ENCODE assay signal across 10 cellular contexts in genomic region chr10:113273877-113274829, GRCh38.
A peak's percentile ranks its signal among the peaks of the same experiment; 100 is the strongest.
DNase-seq lines count a peak whose midpoint lies in the region; TF ChIP-seq lines count a peak whose summit lies in the region.
"Had no signal": no experiment of that assay in that cellular context is flagged by ENCODE, and none has a peak within 500 bp of the region (broad histone marks: within the 10 kb centered on the region; RNA-seq: fewer than 3 reads in every experiment).

No MANE protein-coding gene starts in this region.

- H4K91ac ChIP-seq in mesenchymal stem cell (ENCODE audit: low read length) = no peak overlapping the region

- H3K9me3 ChIP-seq in HEK293 (ENCODE audit: control insufficient read depth, insufficient read depth, low read depth, low read length) (no peaks in the 10 kb centered on the region), mesenchymal stem cell (ENCODE audit: control insufficient read depth, low read length) (peaks cover 23% of the 10 kb centered on the region), suprapubic skin (no peaks in the 10 kb centered on the region)

- H2AFZ ChIP-seq in mesenchymal stem cell (ENCODE audit: low read depth, low read length) = peak overlapping the region; percentile 73

- no peak for TF ChIP-seq POLR2A in suprapubic skin (IDR thresholded peaks at IDR 0.05)

- peak overlapping the region; percentile 20 for H4K8ac ChIP-seq in mesenchymal stem cell (ENCODE audit: low read length)

- H3K4me2 ChIP-seq in mesenchymal stem cell (ENCODE audit: low read length, poor library complexity, severe bottlenecking) = peak overlapping the region; percentile 39

- WGBS in mesenchymal stem cell = 54% methylated on average over 10 of the region's 12 CpGs
- 59% methylated on average over 12 of the region's 12 CpGs for WGBS in suprapubic skin

- H2BK120ac ChIP-seq in mesenchymal stem cell (ENCODE audit: low read depth, low read length) = no peak overlapping the region

- peak overlapping the region in 1 of 2 experiments; percentile 38 for H3K18ac ChIP-seq in mesenchymal stem cell (ENCODE audit: low read depth in 1 of 2, low read length in 2 of 2)

- no peak for TF ChIP-seq EP300 in suprapubic skin (IDR thresholded peaks at IDR 0.05)

- no peaks in the 10 kb centered on the region for H3K36me3 ChIP-seq in HEK293 (ENCODE audit: control insufficient read depth in 2 of 2, insufficient read depth in 1 of 2, low read length in 2 of 2)
- H3K36me3 ChIP-seq in mesenchymal stem cell (ENCODE audit: control insufficient read depth in 1 of 2, insufficient read depth in 2 of 2, low read depth in 1 of 2, low read length in 2 of 2) = no peaks in the 10 kb centered on the region
- H3K36me3 ChIP-seq in suprapubic skin = no peaks in the 10 kb centered on the region

- H2BK15ac ChIP-seq in mesenchymal stem cell (ENCODE audit: low read depth, poor library complexity, severe bottlenecking) = peak overlapping the region; percentile 0

- H3K27ac ChIP-seq in HEK293 (ENCODE audit: extremely low read depth, low read depth, low read length) (no peak overlapping the region), dorsolateral prefrontal cortex (peak overlapping the region in 41 of 59 donors; percentile 2 to 78 (median 51)), mesenchymal stem cell (ENCODE audit: low read length, poor library complexity, severe bottlenecking) (peak overlapping the region; percentile 87), suprapubic skin (peak overlapping the region; percentile 69)

- peak overlapping the region; percentile 8 for H2BK5ac ChIP-seq in mesenchymal stem cell (ENCODE audit: low read depth, low read length, poor library complexity, severe bottlenecking)

- no peaks in the 10 kb centered on the region for H3K79me1 ChIP-seq in mesenchymal stem cell (replicated peaks; ENCODE audit: low read length, poor library complexity, severe bottlenecking)

- CTCF ChIA-PET in HEK293 (lab: Yijun Ruan, JAX) = interaction anchor here (0.6 kb wide), 1 partner anchor 194 kb away, joined by 3 read pairs; no protein-coding TSS in a partner anchor

- POLR2A ChIA-PET in HEK293 (lab: Yijun Ruan, JAX) = no interaction called here

- H2AK5ac ChIP-seq in mesenchymal stem cell (ENCODE audit: low read length, severe bottlenecking) = no peak overlapping the region

- TF ChIP-seq CTCF in HEK293 (tag by site-specific recombination; IDR thresholded peaks at IDR 0.05) (no peak), dorsolateral prefrontal cortex (IDR thresholded peaks at IDR 0.05 in 54 of 56, conservative IDR thresholded peaks at IDR 0.05 in 2 of 56; ENCODE audit: low read depth in 1 of 56, partially characterized antibody in 56 of 56) (no peak), suprapubic skin (IDR thresholded peaks at IDR 0.05) (no peak)

- intact Hi-C loops in dorsolateral prefrontal cortex (cut with DNase I) = no loop called here

- H3K23ac ChIP-seq in mesenchymal stem cell (ENCODE audit: low read length in 2 of 2) = no peak overlapping the region

- H3K4me3 ChIP-seq in HEK293 (ENCODE audit: low read depth, low read length) (no peak overlapping the region), dorsolateral prefrontal cortex (peak overlapping the region in 1 of 59 donors; percentile 26), mesenchymal stem cell (ENCODE audit: insufficient read depth in 1 of 2, low read depth in 1 of 2, low read length in 2 of 2) (peak overlapping the region in 1 of 2 experiments; percentile 43), suprapubic skin (peak overlapping the region; percentile 3)

- peak overlapping the region; percentile 71 for H3K9ac ChIP-seq in mesenchymal stem cell (ENCODE audit: low read length)

- H3K4me1 ChIP-seq in HEK293 (ENCODE audit: control insufficient read depth, insufficient read depth, low read length) (no peaks in the 10 kb centered on the region), mesenchymal stem cell (ENCODE audit: control insufficient read depth, insufficient read depth, low read depth, low read length) (peaks cover 16% of the 10 kb centered on the region), suprapubic skin (peaks cover 16% of the 10 kb centered on the region)

- peak overlapping the region in 1 of 2 experiments; percentile 13 for H2BK12ac ChIP-seq in mesenchymal stem cell (ENCODE audit: low read length in 2 of 2)

- DNase-seq in dorsolateral prefrontal cortex (no peak), mesenchymal stem cell (peak; percentile 17), suprapubic skin (ENCODE audit: low spot score in 2 of 2) (no peak), ureter (ENCODE audit: low spot score) (no peak), cortex of kidney (lab: John Stamatoyannopoulos, UW) (no peak), SHP77 (lab: John Stamatoyannopoulos, UW) (no peak)
- no peak for DNase-seq in activated CD4-positive, alpha-beta T cell treated with anti-CD3 and anti-CD28 coated beads, Interleukin-2, amount 50 U/mL, for 4 hours
- DNase-seq: NCI-H146; stimulated activated naive CD4-positive, alpha-beta T cell had no signal

- H3K27me3 ChIP-seq in dorsolateral prefrontal cortex (peaks cover 0 to 25% (median 0%) of the 10 kb centered on the region in 45 donors), mesenchymal stem cell (ENCODE audit: control insufficient read depth in 1 of 2, insufficient read depth in 1 of 2, low read length in 2 of 2) (no peaks in the 10 kb centered on the region), suprapubic skin (no peaks in the 10 kb centered on the region)

- peak overlapping the region in 1 of 2 experiments; percentile 33 for H3K4ac ChIP-seq in mesenchymal stem cell (ENCODE audit: low read depth in 1 of 2, low read length in 2 of 2)

- no peak overlapping the region for H3K14ac ChIP-seq in mesenchymal stem cell (ENCODE audit: low read length in 2 of 2)

TF ChIP-seq in HEK293, 187 proteins besides CTCF, POLR2A, EP300 and RAD21:
- TF ChIP-seq ZIC2 (tag by site-specific recombination; IDR thresholded peaks at IDR 0.05) (0 out of 2 replicates have a peak, but pooled peaks have one; percentile 8), ZNF114 (tag by site-specific recombination; IDR thresholded peaks at IDR 0.05) (no peak)
TF ChIP-seq in HEK293: peak in this region for 1.
